In genomic region chr6:4731996-4732395, GRCh38 we compare ENCODE assay signal across 26 cellular contexts.
"Had no signal": no experiment of that assay in that cellular context is flagged by ENCODE, and none has a peak within 500 bp of the region (broad histone marks: within the 10 kb centered on the region; RNA-seq: fewer than 3 reads in every experiment).

No MANE protein-coding gene starts in this region.

- ATAC-seq: left colon; naive thymus-derived CD8-positive, alpha-beta T cell; stimulated activated naive B cell treated with anti-CD40 and anti-IgM and Interleukin-4, amounts not matched to agents 10 μg/mL and 1 μg/mL and 100 μg/mL, for 72 hours; stimulated activated naive CD8-positive, alpha-beta T cell treated with anti-CD3 and anti-CD28 coated beads, Interleukin-15, Interleukin-2, amounts not matched to agents 100 U/mL and 50 U/mL, for 24 hours had no signal

- FAIRE-seq: islet of Langerhans, kidney, urothelium cell line had no signal

- H3K27me3 ChIP-seq: left lung, neutrophil, right atrium auricular region, right lobe of liver, testis, thyroid gland, transverse colon had no signal

- H3K4me1 ChIP-seq: lower lobe of right lung, parathyroid adenoma, right lobe of liver, upper lobe of right lung had no signal

- H3K9ac ChIP-seq: parathyroid adenoma had no signal

- H3K36me3 ChIP-seq: left lung, lower lobe of right lung, neutrophil, right atrium auricular region, right lobe of liver, stomach, thyroid gland, transverse colon, upper lobe of right lung had no signal

- H3K27ac ChIP-seq: left lung, lower lobe of right lung, neutrophil, parathyroid adenoma, right atrium auricular region, right lobe of liver, stomach, testis, thyroid gland, transverse colon, upper lobe of right lung had no signal

- H3K9me3 ChIP-seq: left lung, lower lobe of right lung, neutrophil, right atrium auricular region, right lobe of liver, stomach, testis, thyroid gland, transverse colon, upper lobe of right lung had no signal

- DNase-seq: immature natural killer cell; kidney; left colon; left lung; lower lobe of right lung; mammary epithelial cell; mesenchymal stem cell; naive thymus-derived CD8-positive, alpha-beta T cell; occipital lobe; right lobe of liver; stimulated activated CD4-positive, alpha-beta T cell treated with anti-CD3 and anti-CD28 coated beads, Interleukin-12 subunit alpha, Interleukin-12 subunit beta, amount 100 ng/mL, for 4 hours; stimulated activated CD4-positive, alpha-beta T cell treated with anti-CD3 and anti-CD28 coated beads, Interleukin-15, amount 100 ng/mL, for 24 hours; stimulated activated CD4-positive, alpha-beta T cell treated with anti-CD3 and anti-CD28 coated beads, Interleukin-2, amount 100 ng/mL, for 24 hours; stimulated activated CD4-positive, alpha-beta T cell treated with anti-CD3 and anti-CD28 coated beads, Interleukin-4, amount 100 ng/mL, for 1 hour; stimulated activated naive B cell treated with anti-CD40 and anti-IgM and Interleukin-4, amounts not matched to agents 10 μg/mL and 1 μg/mL and 100 μg/mL, for 72 hours; stimulated activated naive CD8-positive, alpha-beta T cell treated with anti-CD3 and anti-CD28 coated beads, Interleukin-15, Interleukin-2, amounts not matched to agents 100 U/mL and 50 U/mL, for 24 hours; stomach; testis; thyroid gland; transverse colon; upper lobe of right lung had no signal

- H3K4me3 ChIP-seq: left lung, testis, thyroid gland had no signal

- H3K79me2 ChIP-seq: parathyroid adenoma had no signal
